19 cellular contexts compared by ENCODE assay signal in genomic region chr2:68167186-68167585, GRCh38. TPM values are rescaled to one million over a fixed set of nuclear protein-coding genes. Genes with fewer than 3 reads are reported as not detected.
A peak's percentile ranks its signal among the peaks of the same experiment; 100 is the strongest.
DNase-seq lines count a peak whose midpoint lies in the region; ATAC-seq, FAIRE-seq and TF ChIP-seq lines count a peak whose summit lies in the region.
"Had no signal": no experiment of that assay in that cellular context is flagged by ENCODE, and none has a peak within 500 bp of the region (broad histone marks: within the 10 kb centered on the region; RNA-seq: fewer than 3 reads in every experiment).

No MANE protein-coding gene starts in this region.

- in situ Hi-C loops in GM13976 (cut with MboI; ENCODE audit: low sequenced_read_pairs, unreplicated experiment): no loop called here

- no peak overlapping the region for H3K27ac ChIP-seq in aorta (ENCODE audit: low read depth in 1 of 2, low read length in 2 of 2)
- H3K27ac ChIP-seq in stomach: no peak overlapping the region
- H3K27ac ChIP-seq in small intestine (ENCODE audit: low read depth in 1 of 2, low read length in 1 of 2): no peak overlapping the region
- H3K27ac ChIP-seq: C4-2B, HL-60 had no signal

- TF ChIP-seq POLR2A in stomach (IDR thresholded peaks at IDR 0.05): no peak

- no peak for ATAC-seq in aorta (ENCODE audit: low FRiP score)

- H3K4me1 ChIP-seq in aorta (ENCODE audit: control insufficient read depth in 1 of 2, insufficient read depth in 2 of 2, low read length in 2 of 2) (no peaks in the 10 kb centered on the region), stomach (no peaks in the 10 kb centered on the region), small intestine (ENCODE audit: control insufficient read depth in 2 of 2, insufficient read depth in 1 of 2, low read depth in 1 of 2, low read length in 1 of 2) (no peaks in the 10 kb centered on the region)

- H3K36me3 ChIP-seq in aorta (ENCODE audit: control insufficient read depth in 1 of 2, insufficient read depth in 2 of 2, low read length in 1 of 2) (peaks cover 3 to 9% of the 10 kb centered on the region in 2 donors), stomach (peaks cover 20 to 86% (median 82%) of the 10 kb centered on the region in 4 donors), small intestine (ENCODE audit: control insufficient read depth in 2 of 2, insufficient read depth in 2 of 2, low read length in 2 of 2) (peaks cover 5 to 12% of the 10 kb centered on the region in 2 donors)

- no peak for FAIRE-seq in small intestine (lab: Jason Lieb, UNC)

- CTCF ChIA-PET in AG04449 (lab: Yijun Ruan, JAX): interaction anchor here (1.1 to 3.3 kb wide), 8 partner anchors 11 to 275 kb away, joined by 3 to 19 read pairs (median 4); no protein-coding TSS in a partner anchor

- DNase-seq in AG04449 (ENCODE audit: low read depth, low spot score): peak; percentile 24
- DNase-seq in EH (ENCODE audit: low read depth): peak; percentile 34
- peak; percentile 74 for DNase-seq in amniotic epithelial cell (ENCODE audit: low read depth)
- peak; percentile 81 for DNase-seq in fibroblast of villous mesenchyme (ENCODE audit: low read depth)
- no peak for DNase-seq in aorta
- DNase-seq in stomach: no peak
- no peak for DNase-seq in GM13976 (ENCODE audit: low spot score)
- no peak for DNase-seq in small intestine
- DNase-seq: AML-193, DMS79 treated with DMSO at 0.1 percent for 48 hours, HFFc6, NCI-H1417 treated with DMSO at 0.1 percent for 48 hours, NCI-H187 treated with DMSO at 0.1 percent for 48 hours, NCI-H226, NCI-H524, NCI-H82, SHP77 had no signal

- H3K9me3 ChIP-seq in aorta (ENCODE audit: control insufficient read depth, low read length) (no peaks in the 10 kb centered on the region), stomach (no peaks in the 10 kb centered on the region), small intestine (ENCODE audit: control insufficient read depth, low read depth) (no peaks in the 10 kb centered on the region)

- POLR2A ChIA-PET in AG04449 (lab: Yijun Ruan, JAX): interaction anchor here (1.5 kb wide), 1 partner anchor 11 kb away, joined by 4 read pairs; no protein-coding TSS in a partner anchor

- 56 to 82% methylated on average over 3 of the region's 3 CpGs for WGBS in aorta, 2 donors
- 31 to 60% (median 56%) methylated on average over 3 of the region's 3 CpGs for WGBS in stomach, 5 donors
- 42 to 79% (median 45%) methylated on average over 3 of the region's 3 CpGs for WGBS in small intestine, 3 donors

- TF ChIP-seq EP300 in stomach (IDR thresholded peaks at IDR 0.05): no peak

- H3K27me3 ChIP-seq in aorta (ENCODE audit: control insufficient read depth in 1 of 2, insufficient read depth in 2 of 2, low read length in 1 of 2) (no peaks in the 10 kb centered on the region), stomach (no peaks in the 10 kb centered on the region), small intestine (ENCODE audit: control insufficient read depth in 2 of 2, insufficient read depth in 2 of 2, low read length in 2 of 2) (no peaks in the 10 kb centered on the region)

- TF ChIP-seq CTCF in AG04449 (IDR thresholded peaks at IDR 0.05; ENCODE audit: insufficient read depth, low read length, missing control alignments): no peak
- no peak for TF ChIP-seq CTCF in fibroblast of villous mesenchyme (IDR thresholded peaks at IDR 0.05; ENCODE audit: insufficient read depth, low read depth, low read length)
- TF ChIP-seq CTCF in stomach (IDR thresholded peaks at IDR 0.05): no peak
- no peak for TF ChIP-seq CTCF in GM13976 (IDR thresholded peaks at IDR 0.05; ENCODE audit: borderline replicate concordance, control extremely low read depth, extremely low read depth, insufficient read depth, missing control alignments)

- H3K4me3 ChIP-seq in AG04449 (ENCODE audit: low read depth, low read length): no peak overlapping the region
- no peak overlapping the region for H3K4me3 ChIP-seq in fibroblast of villous mesenchyme (ENCODE audit: low read depth, low read length)
- no peak overlapping the region for H3K4me3 ChIP-seq in aorta (ENCODE audit: low read length in 2 of 2)
- H3K4me3 ChIP-seq in stomach: no peak overlapping the region
- no peak overlapping the region for H3K4me3 ChIP-seq in small intestine (ENCODE audit: low read depth in 1 of 2, low read length in 2 of 2)

- intact Hi-C loops in aorta (cut with DNase I): no loop called here
- intact Hi-C loops in stomach (cut with DNase I; ENCODE audit: low total_unique reads): no loop called here

RNA-seq across cellular contexts. Expression of gene PNO1, which starts 9.5 kb away (rescaled TPM):
- total RNA-seq in fibroblast of villous mesenchyme (13.4 and 13.5 TPM in 2 replicates), aorta (10 to 100 TPM; 10.5 to 12.2 TPM), stomach (10 to 100 TPM; 15.2 to 65.8 (median 21.4) TPM)
- polyA plus RNA-seq in aorta (10 to 100 TPM in 1 of 2 donors, 1 to 10 TPM in 1; 6.6 to 11.6 TPM), stomach (10 to 100 TPM in 2 of 3 donors, 1 to 10 TPM in 1; 6.1 to 13.6 (median 11.8) TPM), small intestine (10 to 100 TPM in 1 of 3 donors, 1 to 10 TPM in 2; 4.9 to 11.7 (median 6.8) TPM)

Comparison
In these comparisons a context has a peak if more than half of its experiments do, and no peak if none do; other contexts are left out.
1. DNase-seq: peak in AG04449 (single experiment), EH (single experiment), amniotic epithelial cell (single experiment) and fibroblast of villous mesenchyme (single experiment); none in aorta (0 of 2), stomach (single experiment), GM13976 (single experiment) and small intestine (single experiment).